In the genomic region with DNA sequence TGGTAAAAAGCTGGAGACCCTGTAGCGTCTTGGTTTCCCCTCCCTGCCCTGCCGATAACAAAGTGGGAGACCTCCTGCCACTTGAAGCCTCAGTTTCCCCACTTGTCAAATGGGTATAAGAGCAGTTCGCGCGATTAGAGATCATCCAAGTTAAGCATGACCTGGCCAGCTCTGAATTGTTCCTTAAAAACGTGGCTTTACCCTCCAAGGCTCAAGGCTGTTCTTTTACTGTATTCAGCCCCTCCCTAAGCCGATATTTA, we compare ENCODE assay signal across 1 cellular context.
TF ChIP-seq lines count a peak whose summit lies in the region.

No MANE protein-coding gene starts in this region.

TF ChIP-seq in WTC11, 78 proteins besides CTCF, POLR2A, EP300 and RAD21 (continued from another document):
- TF ChIP-seq TEAD4 (CRISPR knock-in tag; IDR thresholded peaks at IDR 0.05) (no peak), GTF2I (CRISPR knock-in tag; conservative IDR thresholded peaks at IDR 0.05) (no peak), HMGA2 (CRISPR knock-in tag; IDR thresholded peaks at IDR 0.05) (no peak), ZNF121 (CRISPR knock-in tag; IDR thresholded peaks at IDR 0.05) (no peak)
- TF ChIP-seq, protein P1, sequence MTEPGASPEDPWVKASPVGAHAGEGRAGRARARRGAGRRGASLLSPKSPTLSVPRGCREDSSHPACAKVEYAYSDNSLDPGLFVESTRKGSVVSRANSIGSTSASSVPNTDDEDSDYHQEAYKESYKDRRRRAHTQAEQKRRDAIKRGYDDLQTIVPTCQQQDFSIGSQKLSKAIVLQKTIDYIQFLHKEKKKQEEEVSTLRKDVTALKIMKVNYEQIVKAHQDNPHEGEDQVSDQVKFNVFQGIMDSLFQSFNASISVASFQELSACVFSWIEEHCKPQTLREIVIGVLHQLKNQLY (CRISPR knock-in tag; IDR thresholded peaks at IDR 0.05) = no peak
- TF ChIP-seq, protein P2, sequence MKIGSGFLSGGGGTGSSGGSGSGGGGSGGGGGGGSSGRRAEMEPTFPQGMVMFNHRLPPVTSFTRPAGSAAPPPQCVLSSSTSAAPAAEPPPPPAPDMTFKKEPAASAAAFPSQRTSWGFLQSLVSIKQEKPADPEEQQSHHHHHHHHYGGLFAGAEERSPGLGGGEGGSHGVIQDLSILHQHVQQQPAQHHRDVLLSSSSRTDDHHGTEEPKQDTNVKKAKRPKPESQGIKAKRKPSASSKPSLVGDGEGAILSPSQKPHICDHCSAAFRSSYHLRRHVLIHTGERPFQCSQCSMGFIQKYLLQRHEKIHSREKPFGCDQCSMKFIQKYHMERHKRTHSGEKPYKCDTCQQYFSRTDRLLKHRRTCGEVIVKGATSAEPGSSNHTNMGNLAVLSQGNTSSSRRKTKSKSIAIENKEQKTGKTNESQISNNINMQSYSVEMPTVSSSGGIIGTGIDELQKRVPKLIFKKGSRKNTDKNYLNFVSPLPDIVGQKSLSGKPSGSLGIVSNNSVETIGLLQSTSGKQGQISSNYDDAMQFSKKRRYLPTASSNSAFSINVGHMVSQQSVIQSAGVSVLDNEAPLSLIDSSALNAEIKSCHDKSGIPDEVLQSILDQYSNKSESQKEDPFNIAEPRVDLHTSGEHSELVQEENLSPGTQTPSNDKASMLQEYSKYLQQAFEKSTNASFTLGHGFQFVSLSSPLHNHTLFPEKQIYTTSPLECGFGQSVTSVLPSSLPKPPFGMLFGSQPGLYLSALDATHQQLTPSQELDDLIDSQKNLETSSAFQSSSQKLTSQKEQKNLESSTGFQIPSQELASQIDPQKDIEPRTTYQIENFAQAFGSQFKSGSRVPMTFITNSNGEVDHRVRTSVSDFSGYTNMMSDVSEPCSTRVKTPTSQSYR (CRISPR knock-in tag; IDR thresholded peaks at IDR 0.05) = no peak
